21 cellular contexts compared by ENCODE assay signal in genomic region chr15:22942877-22943276, GRCh38.
"Had no signal": no experiment of that assay in that cellular context is flagged by ENCODE, and none has a peak within 500 bp of the region (broad histone marks: within the 10 kb centered on the region; RNA-seq: fewer than 3 reads in every experiment).

No MANE protein-coding gene starts in this region.

- H3K27me3 ChIP-seq: body of pancreas, esophagus squamous epithelium, neutrophil, tibial nerve, uterus had no signal

- H3K4me3 ChIP-seq: body of pancreas, coronary artery, esophagus squamous epithelium, left ventricle myocardium inferior, skin epidermis, tibial nerve, uterus had no signal

- H3K27ac ChIP-seq: coronary artery, left ventricle myocardium inferior, neutrophil, skin epidermis, uterus had no signal

- DNase-seq: activated CD4-positive, alpha-beta T cell treated with anti-CD3 and anti-CD28 coated beads, Interleukin-2, amount 50 U/mL, for 1 hour; activated CD4-positive, CD25-positive, alpha-beta regulatory T cell; activated CD8-positive, alpha-beta memory T cell treated with anti-CD3 and anti-CD28 coated beads for 24 hours; activated gamma-delta T cell treated with Interleukin-2 at 50 U/mL for 16 hours; amniotic stem cell; caudate nucleus; effector CD4-positive, alpha-beta T cell; esophagus squamous epithelium; hippocampal formation; left ventricle myocardium inferior; naive thymus-derived CD8-positive, alpha-beta T cell; retina; stimulated activated CD4-positive, alpha-beta T cell treated with anti-CD3 and anti-CD28 coated beads, Interleukin-15, amount 100 ng/mL, for 24 hours; stimulated activated CD4-positive, alpha-beta T cell treated with anti-CD3 and anti-CD28 coated beads, Interleukin-4, amount 100 ng/mL, for 1 hour; stimulated activated naive CD4-positive, alpha-beta T cell treated with Interleukin-2 at 50 U/mL for 16 hours; uterus had no signal

- H3K36me3 ChIP-seq: neutrophil, uterus had no signal

- H3K9me3 ChIP-seq: body of pancreas, esophagus squamous epithelium, left ventricle myocardium inferior, neutrophil, tibial nerve, uterus had no signal
